Comparison of ENCODE assay signal across 9 cellular contexts in genomic region chr5:176630681-176631222, GRCh38. TPM values are rescaled to one million over a fixed set of nuclear protein-coding genes. Genes with fewer than 3 reads are reported as not detected.
DNase-seq lines count a peak whose midpoint lies in the region; ATAC-seq, FAIRE-seq and TF ChIP-seq lines count a peak whose summit lies in the region.
"Had no signal": no experiment of that assay in that cellular context is flagged by ENCODE, and none has a peak within 500 bp of the region (broad histone marks: within the 10 kb centered on the region; RNA-seq: fewer than 3 reads in every experiment).

No MANE protein-coding gene starts in this region.

- POLR2A ChIA-PET in HepG2 (lab: Yijun Ruan, JAX), result no interaction called here

- no peak overlapping the region for H2BK15ac ChIP-seq in mesendoderm (replicated peaks; ENCODE audit: low read depth)

- H3K18ac ChIP-seq in mesendoderm (ENCODE audit: low read length), result no peak overlapping the region

- peaks cover 26% of the 10 kb centered on the region for H3K4me1 ChIP-seq in HepG2 (ENCODE audit: insufficient read depth, low read length)
- H3K4me1 ChIP-seq in right lobe of liver, result peaks cover 0 to 11% (median 0%) of the 10 kb centered on the region in 4 donors
- H3K4me1 ChIP-seq in mesendoderm (ENCODE audit: control insufficient read depth, low read depth, low read length), result peaks cover 5% of the 10 kb centered on the region
- H3K4me1 ChIP-seq in ovary (ENCODE audit: insufficient read depth), result peaks cover 7% of the 10 kb centered on the region

- in situ Hi-C loops in HepG2 (cut with HindIII; ENCODE audit: extremely low pct_ligation_motif_present, low pct_unique_long_range_greater_than_20kb), result no loop called here
- in situ Hi-C loops in astrocyte of the cerebellum (cut with HindIII; ENCODE audit: low sequenced_read_pairs), result no loop called here

- intact Hi-C loops in HepG2 (cut with micrococcal nuclease; ENCODE audit: unreplicated experiment), result no loop called here
- intact Hi-C loops in right lobe of liver (cut with DNase I), result no loop called here
- intact Hi-C loops in ovary (cut with DNase I), result no loop called here

- H3K27ac ChIP-seq in HepG2 (ENCODE audit: extremely low read length, insufficient read depth, low read length), result no peak overlapping the region
- no peak overlapping the region for H3K27ac ChIP-seq in right lobe of liver
- H3K27ac ChIP-seq in mesendoderm (ENCODE audit: low read depth, low read length), result no peak overlapping the region
- no peak overlapping the region for H3K27ac ChIP-seq in ovary

- H2AFZ ChIP-seq in HepG2 (ENCODE audit: low read length), result no peak overlapping the region

- TF ChIP-seq RAD21 in HepG2 (CRISPR knock-in tag; IDR thresholded peaks at IDR 0.05), result no peak

- TF ChIP-seq EP300 in HepG2 (IDR thresholded peaks at IDR 0.05; ENCODE audit: low read depth in 2 of 2, low read length in 2 of 2), result no peak
- TF ChIP-seq EP300 in HepG2 (CRISPR knock-in tag; IDR thresholded peaks at IDR 0.05; ENCODE audit: borderline replicate concordance), result no peak
- no peak for TF ChIP-seq EP300 in ovary (IDR thresholded peaks at IDR 0.05)

- H3K56ac ChIP-seq in mesendoderm (ENCODE audit: low read length), result no peak overlapping the region

- H3K9ac ChIP-seq in HepG2 (ENCODE audit: insufficient read depth, low read depth, low read length) (no peak overlapping the region), mesendoderm (ENCODE audit: low read length) (no peak overlapping the region)

- BruUV-seq in HepG2 (replicated peaks; lab: Mats Ljungman, UMichigan), result no TSS peak

- WGBS in HepG2 (ENCODE audit: low lambda C conversion rate), result 2% methylated on average over 20 of the region's 20 CpGs
- WGBS in right lobe of liver (ENCODE audit: insufficient coverage, low coverage, low lambda C conversion rate, missing lambda C conversion rate), result 7% methylated on average over 14 of the region's 20 CpGs
- no CpG with 5 or more reads among the region's 20 CpGs for WGBS in mesendoderm (ENCODE audit: extremely low coverage, insufficient coverage, low lambda C conversion rate)
- WGBS in ovary, 3 donors, result 4 to 6% (median 4%) methylated on average over 20 of the region's 20 CpGs

- no peak overlapping the region for H3K23ac ChIP-seq in mesendoderm (ENCODE audit: low read length)

- H3K79me1 ChIP-seq in mesendoderm (ENCODE audit: low read length), result no peaks in the 10 kb centered on the region

- H2BK5ac ChIP-seq in mesendoderm (ENCODE audit: low read length), result no peak overlapping the region

- H3K4me3 ChIP-seq in HepG2 (replicated peaks in 1 of 3; ENCODE audit: insufficient read depth in 1 of 3, low read depth in 2 of 3, low read length in 3 of 3) (peak overlapping the region; percentile 5 to 62 (median 56)), right lobe of liver (no peak overlapping the region), astrocyte of the cerebellum (ENCODE audit: low read depth, low read length) (peak overlapping the region; percentile 32), mesendoderm (ENCODE audit: low read length) (no peak overlapping the region), ovary (no peak overlapping the region)

- H4K5ac ChIP-seq in mesendoderm (ENCODE audit: low read length), result no peak overlapping the region

- H3K79me2 ChIP-seq in HepG2 (ENCODE audit: insufficient read depth, low read length) (no peaks in the 10 kb centered on the region), mesendoderm (ENCODE audit: control insufficient read depth, insufficient read depth, low read length) (no peaks in the 10 kb centered on the region)

- H3K36me3 ChIP-seq in HepG2 (replicated peaks in 1 of 2; ENCODE audit: control insufficient read depth in 1 of 2, insufficient read depth in 2 of 2, low read length in 2 of 2), result no peaks in the 10 kb centered on the region
- H3K36me3 ChIP-seq in right lobe of liver, result no peaks in the 10 kb centered on the region
- no peaks in the 10 kb centered on the region for H3K36me3 ChIP-seq in mesendoderm (ENCODE audit: control insufficient read depth, insufficient read depth, low read length)
- H3K36me3 ChIP-seq in ovary, result no peaks in the 10 kb centered on the region

- H3K9me3 ChIP-seq in HepG2 (ENCODE audit: low read length) (no peaks in the 10 kb centered on the region), right lobe of liver (no peaks in the 10 kb centered on the region), ovary (no peaks in the 10 kb centered on the region)

- no peak overlapping the region for H4K8ac ChIP-seq in mesendoderm (ENCODE audit: low read depth, low read length)

- H3K4ac ChIP-seq in mesendoderm (ENCODE audit: low read depth, low read length), result no peak overlapping the region

- H2AK5ac ChIP-seq in mesendoderm (ENCODE audit: low read length), result no peak overlapping the region

- no peak overlapping the region for H2BK120ac ChIP-seq in mesendoderm (ENCODE audit: low read depth, low read length)

- DNase-seq in HepG2 (ENCODE audit: low spot score), result no peak
- DNase-seq in right lobe of liver, result no peak
- DNase-seq in astrocyte of the cerebellum (ENCODE audit: low read depth), result no peak
- no peak for DNase-seq in mesendoderm
- no peak for DNase-seq in activated CD4-positive, CD25-positive, alpha-beta regulatory T cell (lab: John Stamatoyannopoulos, UW)
- no peak for DNase-seq in ovary
- no peak for DNase-seq in ecto neural progenitor cell (ENCODE audit: low spot score)
- no peak for DNase-seq in NCI-H128 (lab: John Stamatoyannopoulos, UW; ENCODE audit: unreplicated experiment)
- DNase-seq: GDM1 had no signal

- CTCF ChIA-PET in HepG2 (lab: Yijun Ruan, JAX; ENCODE audit: low intra/inter-chr PET ratio, low total read pairs), result no interaction called here

- H3K4me2 ChIP-seq in HepG2 (ENCODE audit: low read depth, low read length) (peak overlapping the region; percentile 84), mesendoderm (ENCODE audit: low read length) (peak overlapping the region; percentile 85)

- H3K27me3 ChIP-seq in HepG2 (ENCODE audit: control insufficient read depth in 1 of 2, insufficient read depth in 2 of 2, low read length in 2 of 2), result peaks cover 15 to 82% of the 10 kb centered on the region in 2 experiments; a peak in 4 of 5 replicates
- H3K27me3 ChIP-seq in right lobe of liver, result peaks cover 4 to 5% of the 10 kb centered on the region in 2 donors
- peaks cover 8% of the 10 kb centered on the region for H3K27me3 ChIP-seq in mesendoderm (ENCODE audit: insufficient read depth, low read length, poor library complexity)
- no peaks in the 10 kb centered on the region for H3K27me3 ChIP-seq in ovary

- TF ChIP-seq CTCF in HepG2 (CRISPR knock-in tag; IDR thresholded peaks at IDR 0.05) (no peak), right lobe of liver (IDR thresholded peaks at IDR 0.05) (no peak), astrocyte of the cerebellum (IDR thresholded peaks at IDR 0.05; ENCODE audit: low read depth, low read length, missing control alignments) (no peak), ovary (IDR thresholded peaks at IDR 0.05) (no peak)

- TF ChIP-seq POLR2A in HepG2 (IDR thresholded peaks at IDR 0.05; ENCODE audit: insufficient read depth in 1 of 2, low read depth in 2 of 2, low read length in 2 of 2) (no peak), right lobe of liver (IDR thresholded peaks at IDR 0.05) (no peak), ovary (IDR thresholded peaks at IDR 0.05) (no peak)

- FAIRE-seq in HepG2 (lab: Jason Lieb, UNC), result no peak

- peak; percentile 32 for ATAC-seq in HepG2
- ATAC-seq in right lobe of liver, result no peak

- no peaks in the 10 kb centered on the region for H4K20me1 ChIP-seq in HepG2 (ENCODE audit: insufficient read depth, low read length)

RNA-seq across cellular contexts. Expression of gene EIF4E1B, which starts 0.3 kb away (rescaled TPM):
- total RNA-seq in HepG2 (2016; rRNA removed; fragmentation: Illumina TruSeq; extraction: Trizol) (not detected in 2 replicates), right lobe of liver (not detected), ovary (not detected)
- not detected in 2 replicates for total RNA-seq in HepG2 (2016; cell fraction: cytosol; rRNA removed; fragmentation: Illumina TruSeq; extraction: Trizol; ENCODE audit: low read depth)
- not detected in 2 replicates for total RNA-seq in HepG2 (2016; cell fraction: insoluble cytoplasmic fraction; rRNA removed; fragmentation: Illumina TruSeq; extraction: Trizol)
- not detected in 2 replicates for total RNA-seq in HepG2 (2016; cell fraction: membrane; rRNA removed; fragmentation: Illumina TruSeq; extraction: Trizol)
- not detected in 2 replicates for total RNA-seq in HepG2 (2016; cell fraction: nucleus; rRNA removed; fragmentation: Illumina TruSeq; extraction: Trizol)
- polyA plus RNA-seq in HepG2 (2011; rRNA removed) (not detected in 2 replicates), ovary (under 1 TPM in 1 of 2 donors, not detected in 1; 0.61 TPM)
- polyA plus RNA-seq in HepG2 (2011; cell fraction: cytosol; rRNA removed), result not detected in 2 replicates
- not detected in 2 replicates for polyA plus RNA-seq in HepG2 (2011; cell fraction: nucleus; rRNA removed)
- polyA plus RNA-seq in HepG2 (2012), result not detected in 2 replicates
- polyA plus RNA-seq in HepG2 (2016; cell fraction: cytosol; fragmentation: Illumina TruSeq; extraction: Trizol; ENCODE audit: low read depth), result not detected in 2 replicates
- not detected in 2 replicates for polyA plus RNA-seq in HepG2 (2016; cell fraction: insoluble cytoplasmic fraction; fragmentation: Illumina TruSeq; extraction: Trizol; ENCODE audit: low read depth)
- not detected in 2 replicates for polyA plus RNA-seq in HepG2 (2016; cell fraction: membrane; fragmentation: Illumina TruSeq; extraction: Trizol; ENCODE audit: low read depth)
- not detected in 2 replicates for polyA plus RNA-seq in HepG2 (2016; cell fraction: nucleus; fragmentation: Illumina TruSeq; extraction: Trizol; ENCODE audit: insufficient read depth, low read depth)
- 0.07 TPM in 1 of 2 replicates, not detected in the other for polyA minus RNA-seq in HepG2 (2011; rRNA and poly(A)+ RNA removed; ENCODE audit: low replicate concordance)
- not detected in 2 replicates for polyA minus RNA-seq in HepG2 (2011; cell fraction: cytosol; rRNA and poly(A)+ RNA removed)
- not detected in 2 replicates for polyA minus RNA-seq in HepG2 (2011; cell fraction: nucleus; rRNA and poly(A)+ RNA removed)
- polyA plus RNA-seq in mesendoderm (2013, experiment 1 of 2), result 0.17 TPM
- polyA plus RNA-seq in mesendoderm (2013, experiment 2 of 2), result 0.11 TPM

RNA-seq across cellular contexts. Expression of gene SNCB, which starts 0.4 kb away (rescaled TPM):
- total RNA-seq in HepG2 (2016; rRNA removed; fragmentation: Illumina TruSeq; extraction: Trizol), result not detected in 2 replicates
- not detected in 2 replicates for total RNA-seq in HepG2 (2016; cell fraction: cytosol; rRNA removed; fragmentation: Illumina TruSeq; extraction: Trizol; ENCODE audit: low read depth)
- total RNA-seq in HepG2 (2016; cell fraction: insoluble cytoplasmic fraction; rRNA removed; fragmentation: Illumina TruSeq; extraction: Trizol), result not detected in 2 replicates
- not detected in 2 replicates for total RNA-seq in HepG2 (2016; cell fraction: membrane; rRNA removed; fragmentation: Illumina TruSeq; extraction: Trizol)
- not detected in 2 replicates for total RNA-seq in HepG2 (2016; cell fraction: nucleus; rRNA removed; fragmentation: Illumina TruSeq; extraction: Trizol)
- polyA plus RNA-seq in HepG2 (2011; rRNA removed), result not detected in 2 replicates
- polyA plus RNA-seq in HepG2 (2011; cell fraction: cytosol; rRNA removed), result not detected in 2 replicates
- polyA plus RNA-seq in HepG2 (2011; cell fraction: nucleus; rRNA removed), result not detected in 2 replicates
- not detected in 2 replicates for polyA plus RNA-seq in HepG2 (2012)
- not detected in 2 replicates for polyA plus RNA-seq in HepG2 (2016; cell fraction: cytosol; fragmentation: Illumina TruSeq; extraction: Trizol; ENCODE audit: low read depth)
- not detected in 2 replicates for polyA plus RNA-seq in HepG2 (2016; cell fraction: insoluble cytoplasmic fraction; fragmentation: Illumina TruSeq; extraction: Trizol; ENCODE audit: low read depth)
- not detected in 2 replicates for polyA plus RNA-seq in HepG2 (2016; cell fraction: membrane; fragmentation: Illumina TruSeq; extraction: Trizol; ENCODE audit: low read depth)
- not detected in 2 replicates for polyA plus RNA-seq in HepG2 (2016; cell fraction: nucleus; fragmentation: Illumina TruSeq; extraction: Trizol; ENCODE audit: insufficient read depth, low read depth)
- polyA minus RNA-seq in HepG2 (2011; rRNA and poly(A)+ RNA removed; ENCODE audit: low replicate concordance), result not detected in 2 replicates
- polyA minus RNA-seq in HepG2 (2011; cell fraction: cytosol; rRNA and poly(A)+ RNA removed), result not detected in 2 replicates
- not detected in 2 replicates for polyA minus RNA-seq in HepG2 (2011; cell fraction: nucleus; rRNA and poly(A)+ RNA removed)
- total RNA-seq in right lobe of liver, result not detected
- 1.0 TPM for polyA plus RNA-seq in mesendoderm (2013, experiment 1 of 2)
- polyA plus RNA-seq in mesendoderm (2013, experiment 2 of 2), result 1.4 TPM
- total RNA-seq in ovary, result not detected
- under 1 TPM in 1 of 2 donors, not detected in 1; 0.13 TPM for polyA plus RNA-seq in ovary

RNA-seq across cellular contexts. Expression of gene TSPAN17, which starts 16.5 kb away (rescaled TPM):
- 10.1 and 11.5 TPM in 2 replicates for total RNA-seq in HepG2 (2016; rRNA removed; fragmentation: Illumina TruSeq; extraction: Trizol)
- total RNA-seq in HepG2 (2016; cell fraction: cytosol; rRNA removed; fragmentation: Illumina TruSeq; extraction: Trizol; ENCODE audit: low read depth), result 14.4 and 15.0 TPM in 2 replicates
- 9.9 and 11.9 TPM in 2 replicates for total RNA-seq in HepG2 (2016; cell fraction: insoluble cytoplasmic fraction; rRNA removed; fragmentation: Illumina TruSeq; extraction: Trizol)
- 28.4 and 30.1 TPM in 2 replicates for total RNA-seq in HepG2 (2016; cell fraction: membrane; rRNA removed; fragmentation: Illumina TruSeq; extraction: Trizol)
- 6.7 and 8.6 TPM in 2 replicates for total RNA-seq in HepG2 (2016; cell fraction: nucleus; rRNA removed; fragmentation: Illumina TruSeq; extraction: Trizol)
- 15.0 and 20.0 TPM in 2 replicates for polyA plus RNA-seq in HepG2 (2011; rRNA removed)
- 14.6 and 15.9 TPM in 2 replicates for polyA plus RNA-seq in HepG2 (2011; cell fraction: cytosol; rRNA removed)
- polyA plus RNA-seq in HepG2 (2011; cell fraction: nucleus; rRNA removed), result 34.5 and 40.1 TPM in 2 replicates
- polyA plus RNA-seq in HepG2 (2012), result 7.5 and 9.2 TPM in 2 replicates
- polyA plus RNA-seq in HepG2 (2016; cell fraction: cytosol; fragmentation: Illumina TruSeq; extraction: Trizol; ENCODE audit: low read depth), result 20.7 and 22.9 TPM in 2 replicates
- polyA plus RNA-seq in HepG2 (2016; cell fraction: insoluble cytoplasmic fraction; fragmentation: Illumina TruSeq; extraction: Trizol; ENCODE audit: low read depth), result 11.8 and 14.9 TPM in 2 replicates
- 32.1 and 34.7 TPM in 2 replicates for polyA plus RNA-seq in HepG2 (2016; cell fraction: membrane; fragmentation: Illumina TruSeq; extraction: Trizol; ENCODE audit: low read depth)
- 17.6 and 18.4 TPM in 2 replicates for polyA plus RNA-seq in HepG2 (2016; cell fraction: nucleus; fragmentation: Illumina TruSeq; extraction: Trizol; ENCODE audit: insufficient read depth, low read depth)
- polyA minus RNA-seq in HepG2 (2011; rRNA and poly(A)+ RNA removed; ENCODE audit: low replicate concordance), result 26.2 and 35.2 TPM in 2 replicates
- 9.8 and 12.6 TPM in 2 replicates for polyA minus RNA-seq in HepG2 (2011; cell fraction: cytosol; rRNA and poly(A)+ RNA removed)
- polyA minus RNA-seq in HepG2 (2011; cell fraction: nucleus; rRNA and poly(A)+ RNA removed), result 6.7 and 8.6 TPM in 2 replicates
- 10 to 100 TPM; 10.9 to 20.8 (median 13.6) TPM for total RNA-seq in right lobe of liver
- polyA plus RNA-seq in mesendoderm (2013, experiment 1 of 2), result 26.2 TPM
- polyA plus RNA-seq in mesendoderm (2013, experiment 2 of 2), result 27.6 TPM
- total RNA-seq in ovary, result 10 to 100 TPM in 5 of 7 donors, 1 to 10 TPM in 2; 7.5 to 19.3 (median 14.9) TPM
- 10 to 100 TPM; 14.5 to 28.5 TPM for polyA plus RNA-seq in ovary

RNA-seq across cellular contexts. Expression of gene GPRIN1, which starts 20.8 kb away (rescaled TPM):
- total RNA-seq in HepG2 (2016; rRNA removed; fragmentation: Illumina TruSeq; extraction: Trizol) (2.0 and 2.1 TPM in 2 replicates), right lobe of liver (under 1 TPM; 0.05 to 0.99 (median 0.30) TPM), ovary (under 1 TPM; 0.08 to 0.32 (median 0.20) TPM)
- total RNA-seq in HepG2 (2016; cell fraction: cytosol; rRNA removed; fragmentation: Illumina TruSeq; extraction: Trizol; ENCODE audit: low read depth), result 0.20 and 0.26 TPM in 2 replicates
- total RNA-seq in HepG2 (2016; cell fraction: insoluble cytoplasmic fraction; rRNA removed; fragmentation: Illumina TruSeq; extraction: Trizol), result 1.6 and 2.0 TPM in 2 replicates
- total RNA-seq in HepG2 (2016; cell fraction: membrane; rRNA removed; fragmentation: Illumina TruSeq; extraction: Trizol), result 0.71 and 0.79 TPM in 2 replicates
- 1.4 and 1.8 TPM in 2 replicates for total RNA-seq in HepG2 (2016; cell fraction: nucleus; rRNA removed; fragmentation: Illumina TruSeq; extraction: Trizol)
- polyA plus RNA-seq in HepG2 (2011; rRNA removed) (0.32 and 0.56 TPM in 2 replicates), ovary (under 1 TPM; 0.13 to 0.50 TPM)
- polyA plus RNA-seq in HepG2 (2011; cell fraction: cytosol; rRNA removed), result 0.31 and 0.34 TPM in 2 replicates
- 0.50 and 0.62 TPM in 2 replicates for polyA plus RNA-seq in HepG2 (2011; cell fraction: nucleus; rRNA removed)
- polyA plus RNA-seq in HepG2 (2012), result 0.59 and 0.60 TPM in 2 replicates
- 0.09 TPM in 2 replicates for polyA plus RNA-seq in HepG2 (2016; cell fraction: cytosol; fragmentation: Illumina TruSeq; extraction: Trizol; ENCODE audit: low read depth)
- polyA plus RNA-seq in HepG2 (2016; cell fraction: insoluble cytoplasmic fraction; fragmentation: Illumina TruSeq; extraction: Trizol; ENCODE audit: low read depth), result 1.4 and 1.7 TPM in 2 replicates
- polyA plus RNA-seq in HepG2 (2016; cell fraction: membrane; fragmentation: Illumina TruSeq; extraction: Trizol; ENCODE audit: low read depth), result 0.34 and 0.43 TPM in 2 replicates
- polyA plus RNA-seq in HepG2 (2016; cell fraction: nucleus; fragmentation: Illumina TruSeq; extraction: Trizol; ENCODE audit: insufficient read depth, low read depth), result 1.1 and 1.6 TPM in 2 replicates
- polyA minus RNA-seq in HepG2 (2011; rRNA and poly(A)+ RNA removed; ENCODE audit: low replicate concordance), result 0.62 and 3.2 TPM in 2 replicates
- polyA minus RNA-seq in HepG2 (2011; cell fraction: cytosol; rRNA and poly(A)+ RNA removed), result 0.70 and 0.99 TPM in 2 replicates
- 0.87 and 0.90 TPM in 2 replicates for polyA minus RNA-seq in HepG2 (2011; cell fraction: nucleus; rRNA and poly(A)+ RNA removed)
- polyA plus RNA-seq in mesendoderm (2013, experiment 1 of 2), result 4.0 TPM
- 4.2 TPM for polyA plus RNA-seq in mesendoderm (2013, experiment 2 of 2)

Comparison
In these comparisons a context has a peak if more than half of its experiments do, and no peak if none do; other contexts are left out.
1. H3K4me3 ChIP-seq: peak in HepG2 (3 of 3) and astrocyte of the cerebellum (single experiment); none in right lobe of liver (0 of 3), mesendoderm (single experiment) and ovary (single experiment).